ENCODE assay signal across 20 cellular contexts in the genomic region with DNA sequence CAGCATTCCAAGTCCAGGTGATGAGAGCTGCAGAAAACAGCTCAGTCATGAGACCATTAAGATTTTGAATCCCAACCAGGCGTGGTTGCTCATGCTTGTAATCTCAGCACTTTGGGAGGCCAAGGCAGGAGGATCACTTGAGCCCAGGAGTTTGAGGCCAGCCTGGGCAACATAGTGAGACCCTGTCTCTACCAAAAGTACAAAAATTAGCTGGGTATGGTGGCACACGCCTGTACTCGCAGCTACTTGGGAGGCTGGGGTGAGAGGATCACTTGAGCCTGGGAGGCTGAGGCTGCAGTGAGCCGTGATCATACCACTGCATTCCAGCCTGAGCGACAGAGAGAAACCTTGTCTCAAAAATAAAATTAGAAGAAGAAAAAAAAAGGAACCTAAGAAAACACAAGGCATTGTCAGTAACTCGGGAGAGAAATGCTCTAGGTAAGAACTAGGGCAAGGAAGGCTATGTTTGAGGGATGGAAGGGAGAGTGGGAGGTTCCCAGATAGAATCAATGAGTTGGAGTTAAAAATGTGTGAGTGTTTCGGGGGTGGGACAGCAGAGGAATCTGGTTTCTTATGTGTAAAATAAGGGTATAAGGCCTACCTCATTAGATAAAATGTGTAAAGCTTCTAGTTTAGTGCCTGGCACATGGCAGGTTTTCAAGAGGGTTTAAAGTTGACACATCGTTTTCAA. TPM values are rescaled to one million over a fixed set of nuclear protein-coding genes. Genes with fewer than 3 reads are reported as not detected.
"Had no signal": no experiment of that assay in that cellular context is flagged by ENCODE, and none has a peak within 500 bp of the region (broad histone marks: within the 10 kb centered on the region; RNA-seq: fewer than 3 reads in every experiment).

No MANE protein-coding gene starts in this region.

- H3K36me3 ChIP-seq: gastrocnemius medialis, heart left ventricle, right atrium auricular region, tibial artery, uterus had no signal

- DNase-seq: activated naive CD4-positive, alpha-beta T cell; activated naive CD8-positive, alpha-beta T cell treated with anti-CD3 and anti-CD28 coated beads, Interleukin-2, amount 10 ng/mL, durations not matched to agents 7 days and 5 days; anterior cingulate cortex; effector memory CD8-positive, alpha-beta T cell; gastrocnemius medialis; heart left ventricle; mesenchymal stem cell; natural killer cell; stimulated activated CD4-positive, alpha-beta T cell treated with anti-CD3 and anti-CD28 coated beads, Interleukin-4, amount 100 ng/mL, for 24 hours; stimulated activated naive CD4-positive, alpha-beta T cell; tibial artery; uterus had no signal

- H3K9me3 Mint-ChIP-seq: activated naive CD8-positive, alpha-beta T cell treated with anti-CD3 and anti-CD28 coated beads, Interleukin-2, amount 10 ng/mL, durations not matched to agents 7 days and 5 days; activated T-helper 1 cell treated with anti-CD3 and anti-CD28 coated beads, Interleukin-12 subunit alpha, Interleukin-12 subunit beta, Interleukin-2, Interleukin-4 antibody, amounts not matched to agents 30 ng/mL and 10 ng/mL and 1 ng/mL, durations not matched to agents 14 hours and 24 hours and 36 hours; dendritic cell treated with granulocyte-macrophage colony-stimulating factor and Interleukin-4, amounts not matched to agents 40 ng/mL and 50 ng/mL, for 4 days; effector memory CD8-positive, alpha-beta T cell; natural killer cell had no signal

- H3K4me1 Mint-ChIP-seq: activated naive CD8-positive, alpha-beta T cell treated with anti-CD3 and anti-CD28 coated beads, Interleukin-2, amount 10 ng/mL, durations not matched to agents 7 days and 5 days had no signal

- H3K36me3 Mint-ChIP-seq: activated naive CD8-positive, alpha-beta T cell treated with anti-CD3 and anti-CD28 coated beads, Interleukin-2, amount 10 ng/mL, durations not matched to agents 7 days and 5 days; natural killer cell had no signal

- H3K4me3 Mint-ChIP-seq: activated naive CD8-positive, alpha-beta T cell treated with anti-CD3 and anti-CD28 coated beads, Interleukin-2, amount 10 ng/mL, durations not matched to agents 7 days and 5 days; activated T-helper 1 cell treated with anti-CD3 and anti-CD28 coated beads, Interleukin-12 subunit alpha, Interleukin-12 subunit beta, Interleukin-2, Interleukin-4 antibody, amounts not matched to agents 30 ng/mL and 10 ng/mL and 1 ng/mL, durations not matched to agents 14 hours and 24 hours and 36 hours; dendritic cell treated with granulocyte-macrophage colony-stimulating factor and Interleukin-4, amounts not matched to agents 40 ng/mL and 50 ng/mL, for 4 days; effector memory CD8-positive, alpha-beta T cell; natural killer cell had no signal

- H3K27me3 Mint-ChIP-seq: activated naive CD8-positive, alpha-beta T cell treated with anti-CD3 and anti-CD28 coated beads, Interleukin-2, amount 10 ng/mL, durations not matched to agents 7 days and 5 days; dendritic cell treated with granulocyte-macrophage colony-stimulating factor and Interleukin-4, amounts not matched to agents 40 ng/mL and 50 ng/mL, for 4 days had no signal

- H3K27ac ChIP-seq: gastrocnemius medialis, heart left ventricle, right atrium auricular region, tibial artery, uterus had no signal

- H3K9me3 ChIP-seq: gastrocnemius medialis, heart left ventricle, right atrium auricular region, tibial artery, uterus had no signal

- H3K27me3 ChIP-seq: gastrocnemius medialis, heart left ventricle, right atrium auricular region, tibial artery, uterus had no signal

- H3K4me1 ChIP-seq: gastrocnemius medialis, right atrium auricular region, tibial artery, uterus had no signal

- H3K4me3 ChIP-seq: gastrocnemius medialis, heart left ventricle, right atrium auricular region, skin epidermis, tibial artery, uterus had no signal

- H3K27ac Mint-ChIP-seq: activated naive CD8-positive, alpha-beta T cell treated with anti-CD3 and anti-CD28 coated beads, Interleukin-2, amount 10 ng/mL, durations not matched to agents 7 days and 5 days; activated T-helper 1 cell treated with anti-CD3 and anti-CD28 coated beads, Interleukin-12 subunit alpha, Interleukin-12 subunit beta, Interleukin-2, Interleukin-4 antibody, amounts not matched to agents 30 ng/mL and 10 ng/mL and 1 ng/mL, durations not matched to agents 14 hours and 24 hours and 36 hours; dendritic cell treated with granulocyte-macrophage colony-stimulating factor and Interleukin-4, amounts not matched to agents 40 ng/mL and 50 ng/mL, for 4 days; effector memory CD8-positive, alpha-beta T cell; natural killer cell had no signal

- ATAC-seq: activated CD4-positive, CD25-positive, alpha-beta regulatory T cell treated with anti-CD3 and anti-CD28 coated beads, Interleukin-2, amount 50 U/mL, for 24 hours; effector memory CD8-positive, alpha-beta T cell; gastrocnemius medialis; heart left ventricle; natural killer cell had no signal

RNA-seq across cellular contexts. Expression of gene KCNG3, which starts 51.4 kb away (rescaled TPM):
- total RNA-seq: epithelial cell of proximal tubule; heart left ventricle; liver; natural killer cell; right atrium auricular region; T-helper 2 cell treated with Interferon-gamma antibody and Interleukin-4, amounts not matched to agents 100 ng/mL and 5 ng/mL, for 36 hours had no signal
- polyA plus RNA-seq: heart left ventricle, liver had no signal
